Comparison of ENCODE assay signal across 17 cellular contexts in genomic region chr1:63294797-63295594, GRCh38. TPM values are rescaled to one million over a fixed set of nuclear protein-coding genes. Genes with fewer than 3 reads are reported as not detected.
DNase-seq lines count a peak whose midpoint lies in the region; ATAC-seq, FAIRE-seq and TF ChIP-seq lines count a peak whose summit lies in the region.
"Had no signal": no experiment of that assay in that cellular context is flagged by ENCODE, and none has a peak within 500 bp of the region (broad histone marks: within the 10 kb centered on the region; RNA-seq: fewer than 3 reads in every experiment).

No MANE protein-coding gene starts in this region.

- peak; percentile 33; the same call in 1 of the 3 replicates for ATAC-seq in HepG2
- ATAC-seq in SK-N-SH treated with all-trans-retinoic acid at 6 μM for 48 hours, result no peak
- ATAC-seq in Right ventricle myocardium superior (ENCODE audit: poor library complexity), result no peak

- peak overlapping the region; percentile 39 for H3K9ac ChIP-seq in HUES64 (ENCODE audit: low read depth, low read length)
- no peak overlapping the region for H3K9ac ChIP-seq in HepG2 (ENCODE audit: insufficient read depth, low read depth, low read length)

- DNase-seq in iPS DF 19.7 (ENCODE audit: low read depth, low spot score) (peak; percentile 94), HepG2 (ENCODE audit: low spot score) (no peak), HUDEP-2 (lab: John Stamatoyannopoulos, UW; ENCODE audit: unreplicated experiment in 76 of 76) (no peak), Right ventricle myocardium superior (no peak), NCI-H2107 (lab: John Stamatoyannopoulos, UW) (no peak)
- DNase-seq: ACHN, AML-193, HCEC 1CT, NCI-H1436 treated with DMSO at 0.1 percent for 48 hours, NCI-H2029, NCI-H2171, NCI-H526 had no signal

- CTCF ChIA-PET in HepG2 (lab: Yijun Ruan, JAX; ENCODE audit: low intra/inter-chr PET ratio, low total read pairs), result no interaction called here

- peaks cover 35% of the 10 kb centered on the region for H3K4me1 ChIP-seq in HUES64 (ENCODE audit: insufficient read depth, low read length)
- peaks cover 10% of the 10 kb centered on the region; the same call in 1 of the 2 replicates for H3K4me1 ChIP-seq in HepG2 (ENCODE audit: insufficient read depth, low read length)
- H3K4me1 ChIP-seq: SJSA1 had no signal

- H3K79me2 ChIP-seq in HepG2 (ENCODE audit: insufficient read depth, low read length), result no peaks in the 10 kb centered on the region

- H3K27me3 ChIP-seq in HUES64 (ENCODE audit: insufficient read depth, low read length) (no peaks in the 10 kb centered on the region), HepG2 (ENCODE audit: control insufficient read depth in 1 of 2, insufficient read depth in 2 of 2, low read length in 2 of 2) (no peaks in the 10 kb centered on the region)
- H3K27me3 ChIP-seq: SJSA1 had no signal

- no peaks in the 10 kb centered on the region for H4K20me1 ChIP-seq in HepG2 (ENCODE audit: insufficient read depth, low read length)

- TF ChIP-seq POLR2A in HepG2 (IDR thresholded peaks at IDR 0.05; ENCODE audit: insufficient read depth in 1 of 2, low read depth in 2 of 2, low read length in 2 of 2), result no peak

- in situ Hi-C loops in HepG2 (cut with HindIII; ENCODE audit: extremely low pct_ligation_motif_present, low pct_unique_long_range_greater_than_20kb), result no loop called here

- no peak for FAIRE-seq in HepG2 (lab: Jason Lieb, UNC)
- FAIRE-seq: D721Med had no signal

- no peak for TF ChIP-seq CTCF in HepG2 (CRISPR knock-in tag; IDR thresholded peaks at IDR 0.05)

- H3K36me3 ChIP-seq in HUES64 (ENCODE audit: insufficient read depth, low read length), result no peaks in the 10 kb centered on the region
- no peaks in the 10 kb centered on the region for H3K36me3 ChIP-seq in HepG2 (replicated peaks in 1 of 2; ENCODE audit: control insufficient read depth in 1 of 2, insufficient read depth in 2 of 2, low read length in 2 of 2)
- H3K36me3 ChIP-seq: SJSA1 had no signal

- H2AFZ ChIP-seq in HepG2 (ENCODE audit: low read length), result no peak overlapping the region

- TF ChIP-seq RAD21 in HepG2 (CRISPR knock-in tag; IDR thresholded peaks at IDR 0.05), result no peak

- H3K9me3 ChIP-seq in HUES64 (ENCODE audit: insufficient read depth, low read depth, low read length), result peaks cover 4% of the 10 kb centered on the region; the same call in 1 of the 2 replicates
- no peaks in the 10 kb centered on the region for H3K9me3 ChIP-seq in HepG2 (ENCODE audit: low read length)
- H3K9me3 ChIP-seq: SJSA1 had no signal

- H3K4me3 ChIP-seq in HUES64 (ENCODE audit: low read length), result peak overlapping the region; percentile 20
- H3K4me3 ChIP-seq in HepG2 (replicated peaks in 1 of 3; ENCODE audit: insufficient read depth in 1 of 3, low read depth in 2 of 3, low read length in 3 of 3), result no peak overlapping the region
- H3K4me3 ChIP-seq: SJSA1 had no signal

- no peak for TF ChIP-seq EP300 in HepG2 (IDR thresholded peaks at IDR 0.05; ENCODE audit: low read depth in 2 of 2, low read length in 2 of 2)
- TF ChIP-seq EP300 in HepG2 (CRISPR knock-in tag; IDR thresholded peaks at IDR 0.05; ENCODE audit: borderline replicate concordance), result no peak

- intact Hi-C loops in HepG2 (cut with micrococcal nuclease; ENCODE audit: unreplicated experiment) (no loop called here), Right ventricle myocardium superior (cut with DNase I) (no loop called here)

- BruUV-seq in HepG2 (replicated peaks; lab: Mats Ljungman, UMichigan), result no TSS peak

- POLR2A ChIA-PET in HepG2 (lab: Yijun Ruan, JAX), result no interaction called here

- H3K4me2 ChIP-seq in HepG2 (ENCODE audit: low read depth, low read length), result no peak overlapping the region

- 20% methylated on average over 5 of the region's 6 CpGs for WGBS in HUES64
- 41% methylated on average over 6 of the region's 6 CpGs for WGBS in HepG2 (ENCODE audit: low lambda C conversion rate)

- peak overlapping the region; percentile 96 for H3K27ac ChIP-seq in HUES64 (ENCODE audit: low read depth, low read length)
- no peak overlapping the region for H3K27ac ChIP-seq in HepG2 (ENCODE audit: extremely low read length, insufficient read depth, low read length)
- H3K27ac ChIP-seq: C4-2B, SJSA1 had no signal

TF ChIP-seq in HepG2, 621 proteins besides CTCF, POLR2A, EP300 and RAD21:
- TF ChIP-seq ELF3 (CRISPR knock-in tag; IDR thresholded peaks at IDR 0.05) (no peak), HNF4A (CRISPR knock-in tag; IDR thresholded peaks at IDR 0.05) (peak; percentile 16; the same call in 1 of the 2 replicates)
TF ChIP-seq in HepG2: peak in this region for 1.

TF ChIP-seq in SK-N-SH treated with all-trans-retinoic acid at 6 μM for 48 hours, 23 proteins besides CTCF, POLR2A, EP300 and RAD21:
- TF ChIP-seq CSDC2 (CRISPR knock-in tag; IDR thresholded peaks at IDR 0.05), result no peak
- TF ChIP-seq RARB (CRISPR knock-in tag; IDR thresholded peaks at IDR 0.05), result no peak
- TF ChIP-seq ZNF8 (CRISPR knock-in tag; IDR thresholded peaks at IDR 0.05), result no peak
- TF ChIP-seq BACH2 (CRISPR knock-in tag; IDR thresholded peaks at IDR 0.05; ENCODE audit: borderline replicate concordance), result no peak
- no peak for TF ChIP-seq ZFP30 (CRISPR knock-in tag; IDR thresholded peaks at IDR 0.05)
- no peak for TF ChIP-seq ZNF565 (CRISPR knock-in tag; conservative IDR thresholded peaks at IDR 0.05; ENCODE audit: low read depth)
- TF ChIP-seq GLIS3 (CRISPR knock-in tag; IDR thresholded peaks at IDR 0.05), result no peak
- no peak for TF ChIP-seq ZC3H10 (CRISPR knock-in tag; IDR thresholded peaks at IDR 0.05)
- no peak for TF ChIP-seq CSRNP3 (CRISPR knock-in tag; IDR thresholded peaks at IDR 0.05)
- no peak for TF ChIP-seq ISL1 (CRISPR knock-in tag; IDR thresholded peaks at IDR 0.05)
- TF ChIP-seq PPARA (CRISPR knock-in tag; IDR thresholded peaks at IDR 0.05; ENCODE audit: borderline replicate concordance), result no peak

RNA-seq across cellular contexts. Expression of gene FOXD3, which starts 27.4 kb away (rescaled TPM):
- 10.0 TPM for polyA plus RNA-seq in HUES64 (2013, experiment 1 of 2)
- 8.2 TPM for polyA plus RNA-seq in HUES64 (2013, experiment 2 of 2)
- total RNA-seq in HepG2 (2016; rRNA removed; fragmentation: Illumina TruSeq; extraction: Trizol) (not detected in 2 replicates), Right ventricle myocardium superior (0.24 TPM)
- total RNA-seq in HepG2 (2016; cell fraction: cytosol; rRNA removed; fragmentation: Illumina TruSeq; extraction: Trizol; ENCODE audit: low read depth), result not detected in 2 replicates
- not detected in 2 replicates for total RNA-seq in HepG2 (2016; cell fraction: insoluble cytoplasmic fraction; rRNA removed; fragmentation: Illumina TruSeq; extraction: Trizol)
- total RNA-seq in HepG2 (2016; cell fraction: membrane; rRNA removed; fragmentation: Illumina TruSeq; extraction: Trizol), result not detected in 2 replicates
- not detected in 2 replicates for total RNA-seq in HepG2 (2016; cell fraction: nucleus; rRNA removed; fragmentation: Illumina TruSeq; extraction: Trizol)
- polyA plus RNA-seq in HepG2 (2011; rRNA removed), result not detected in 2 replicates
- not detected in 2 replicates for polyA plus RNA-seq in HepG2 (2011; cell fraction: cytosol; rRNA removed)
- polyA plus RNA-seq in HepG2 (2011; cell fraction: nucleus; rRNA removed), result not detected in 2 replicates
- polyA plus RNA-seq in HepG2 (2012), result not detected in 2 replicates
- polyA plus RNA-seq in HepG2 (2016; cell fraction: cytosol; fragmentation: Illumina TruSeq; extraction: Trizol; ENCODE audit: low read depth), result not detected in 2 replicates
- polyA plus RNA-seq in HepG2 (2016; cell fraction: insoluble cytoplasmic fraction; fragmentation: Illumina TruSeq; extraction: Trizol; ENCODE audit: low read depth), result not detected in 2 replicates
- not detected in 2 replicates for polyA plus RNA-seq in HepG2 (2016; cell fraction: membrane; fragmentation: Illumina TruSeq; extraction: Trizol; ENCODE audit: low read depth)
- polyA plus RNA-seq in HepG2 (2016; cell fraction: nucleus; fragmentation: Illumina TruSeq; extraction: Trizol; ENCODE audit: insufficient read depth, low read depth), result not detected in 2 replicates
- not detected in 2 replicates for polyA minus RNA-seq in HepG2 (2011; rRNA and poly(A)+ RNA removed; ENCODE audit: low replicate concordance)
- polyA minus RNA-seq in HepG2 (2011; cell fraction: cytosol; rRNA and poly(A)+ RNA removed), result not detected in 2 replicates
- not detected in 2 replicates for polyA minus RNA-seq in HepG2 (2011; cell fraction: nucleus; rRNA and poly(A)+ RNA removed)
